Comparison of ENCODE assay signal across 9 cellular contexts in genomic region chr2:64666810-64667438, GRCh38. TPM values are rescaled to one million over a fixed set of nuclear protein-coding genes. Genes with fewer than 3 reads are reported as not detected.
A peak's percentile ranks its signal among the peaks of the same experiment; 100 is the strongest.
DNase-seq lines count a peak whose midpoint lies in the region; ATAC-seq and TF ChIP-seq lines count a peak whose summit lies in the region.
"Had no signal": no experiment of that assay in that cellular context is flagged by ENCODE, and none has a peak within 500 bp of the region (broad histone marks: within the 10 kb centered on the region; RNA-seq: fewer than 3 reads in every experiment).

No MANE protein-coding gene starts in this region.

- peak overlapping the region; percentile 54 for H3K9ac ChIP-seq in OCI-LY1 (ENCODE audit: low read length)

- peak overlapping the region; percentile 99 for H3K27ac ChIP-seq in OCI-LY1 (ENCODE audit: low read depth, low read length, poor library complexity, severe bottlenecking)
- H3K27ac ChIP-seq: colonic mucosa had no signal

- no peaks in the 10 kb centered on the region for H3K36me3 ChIP-seq in OCI-LY1 (ENCODE audit: insufficient read depth, low read length)
- no peaks in the 10 kb centered on the region for H3K36me3 ChIP-seq in mucosa of descending colon (ENCODE audit: low read depth)
- no peaks in the 10 kb centered on the region; the same call in none of the 2 replicates for H3K36me3 ChIP-seq in MG63
- H3K36me3 ChIP-seq: colonic mucosa had no signal

- DNase-seq in mucosa of descending colon (no peak), erythroblast (lab: John Stamatoyannopoulos, UW) (no peak), left ventricle myocardium superior (no peak), MG63 (no peak)
- DNase-seq: colonic mucosa had no signal

- H3K27me3 ChIP-seq in OCI-LY1 (ENCODE audit: insufficient read depth, low read length) (no peaks in the 10 kb centered on the region), MG63 (no peaks in the 10 kb centered on the region)
- H3K27me3 ChIP-seq: colonic mucosa had no signal

- no peak for TF ChIP-seq POLR2A in erythroblast (IDR thresholded peaks at IDR 0.05; ENCODE audit: low read length)

- no peak overlapping the region for H2AFZ ChIP-seq in OCI-LY1 (ENCODE audit: low read length)

- H3F3A ChIP-seq in OCI-LY1 (ENCODE audit: insufficient read depth, low read length), result no peaks in the 10 kb centered on the region

- ATAC-seq in GM18508 (IDR thresholded peaks at IDR 0.05; ENCODE audit: insufficient read depth, unreplicated experiment), result peak; percentile 44
- ATAC-seq in GM21576 (IDR thresholded peaks at IDR 0.05; ENCODE audit: unreplicated experiment), result peak; percentile 73
- ATAC-seq in mucosa of descending colon, result peak; percentile 67
- no peak for ATAC-seq in HG03520 (IDR thresholded peaks at IDR 0.05; ENCODE audit: unreplicated experiment)
- ATAC-seq in left ventricle myocardium superior, result no peak

- H3K9me3 ChIP-seq in OCI-LY1 (ENCODE audit: low read length), result no peaks in the 10 kb centered on the region
- no peaks in the 10 kb centered on the region for H3K9me3 ChIP-seq in mucosa of descending colon
- no peaks in the 10 kb centered on the region for H3K9me3 ChIP-seq in MG63
- H3K9me3 ChIP-seq: colonic mucosa had no signal

- peak overlapping the region; percentile 58 for H3K4me2 ChIP-seq in OCI-LY1 (ENCODE audit: low read length)

- no peaks in the 10 kb centered on the region for H3K9me2 ChIP-seq in OCI-LY1 (ENCODE audit: low read depth, low read length)

- no peak for TF ChIP-seq CTCF in OCI-LY1 (IDR thresholded peaks at IDR 0.05; ENCODE audit: low read length)
- no peak for TF ChIP-seq CTCF in mucosa of descending colon (IDR thresholded peaks at IDR 0.05)

- no peaks in the 10 kb centered on the region for H4K20me1 ChIP-seq in OCI-LY1 (ENCODE audit: insufficient read depth, low read length)

- peak overlapping the region; percentile 32 for H3K4me3 ChIP-seq in OCI-LY1 (ENCODE audit: low read depth, low read length, poor library complexity, severe bottlenecking)
- no peak overlapping the region for H3K4me3 ChIP-seq in mucosa of descending colon
- no peak overlapping the region for H3K4me3 ChIP-seq in MG63
- H3K4me3 ChIP-seq: colonic mucosa had no signal

- H3K79me2 ChIP-seq in OCI-LY1 (ENCODE audit: insufficient read depth, low read length), result no peaks in the 10 kb centered on the region

- H3K4me1 ChIP-seq in OCI-LY1 (ENCODE audit: insufficient read depth, low read length, severe bottlenecking) (peaks cover 89% of the 10 kb centered on the region), mucosa of descending colon (ENCODE audit: low read depth) (no peaks in the 10 kb centered on the region)
- H3K4me1 ChIP-seq: colonic mucosa had no signal

- intact Hi-C loops in mucosa of descending colon (cut with DNase I, micrococcal nuclease), result no loop called here
- intact Hi-C loops in left ventricle myocardium superior (cut with micrococcal nuclease), result no loop called here

RNA-seq across cellular contexts. Expression of gene SERTAD2, which starts 13.2 kb away (rescaled TPM):
- total RNA-seq in mucosa of descending colon (10 to 100 TPM; 17.3 to 20.6 (median 20.6) TPM), left ventricle myocardium superior (14.6 TPM)
- 9.4 and 11.6 TPM in 2 replicates for total RNA-seq in MG63 (2014; rRNA removed; shearing (Covaris generic); ENCODE audit: low replicate concordance)

Comparison
In these comparisons a context has a peak if more than half of its experiments do, and no peak if none do; other contexts are left out.
1. ATAC-seq: peak in GM18508 (single experiment), GM21576 (single experiment) and mucosa of descending colon (single experiment); none in HG03520 (single experiment) and left ventricle myocardium superior (single experiment).